ENCODE assay signal across 17 cellular contexts in genomic region chr7:91039033-91039432, GRCh38.
DNase-seq lines count a peak whose midpoint lies in the region; ATAC-seq, FAIRE-seq and TF ChIP-seq lines count a peak whose summit lies in the region.
"Had no signal": no experiment of that assay in that cellular context is flagged by ENCODE, and none has a peak within 500 bp of the region (broad histone marks: within the 10 kb centered on the region; RNA-seq: fewer than 3 reads in every experiment).

No MANE protein-coding gene starts in this region.

- no peak for TF ChIP-seq CTCF in kidney (IDR thresholded peaks at IDR 0.05; ENCODE audit: borderline replicate concordance, extremely low read depth, insufficient read depth)

- no peak overlapping the region for H3K4me3 ChIP-seq in kidney (ENCODE audit: low read length in 2 of 2)
- H3K4me3 ChIP-seq: adrenal gland, skin epidermis, vagina had no signal

- no peak for FAIRE-seq in kidney (lab: Jason Lieb, UNC)
- FAIRE-seq: GM12892, islet of Langerhans had no signal

- peaks cover 0 to 3% of the 10 kb centered on the region in 2 donors for H3K4me1 ChIP-seq in kidney (ENCODE audit: control insufficient read depth in 1 of 2, insufficient read depth in 1 of 2, low read depth in 1 of 2, low read length in 2 of 2)
- H3K4me1 ChIP-seq: adrenal gland, vagina had no signal

- H3K9ac ChIP-seq in kidney (ENCODE audit: low read length in 2 of 2): no peak overlapping the region

- H3K27ac ChIP-seq in kidney (ENCODE audit: low read depth in 2 of 2, low read length in 2 of 2): no peak overlapping the region
- H3K27ac ChIP-seq: adrenal gland, skin epidermis, vagina had no signal

- intact Hi-C loops in kidney (cut with DNase I): no loop called here

- DNase-seq in GM19238 (ENCODE audit: insufficient read length, low spot score) (peak; percentile 10), AG20443 (ENCODE audit: low spot score) (no peak), kidney (no peak)
- no peak for DNase-seq in activated CD4-positive, alpha-beta T cell treated with anti-CD3 and anti-CD28 coated beads, Interleukin-2, amount 50 U/mL, for 48 hours
- DNase-seq: activated CD4-positive, alpha-beta T cell treated with anti-CD3 and anti-CD28 coated beads for 4 hours; adrenal gland; midbrain; NCI-H2107; occipital lobe; stimulated activated naive CD8-positive, alpha-beta T cell treated with anti-CD3 and anti-CD28 coated beads, Interleukin-15, amount 100 ng/mL, for 72 hours had no signal

- H3K9me3 ChIP-seq in kidney (ENCODE audit: control insufficient read depth in 1 of 2, low read length in 2 of 2): no peaks in the 10 kb centered on the region
- H3K9me3 ChIP-seq: adrenal gland, vagina had no signal

- peak; percentile 80 for ATAC-seq in GM21619 (IDR thresholded peaks at IDR 0.05; ENCODE audit: unreplicated experiment)
- ATAC-seq in HG03139 (IDR thresholded peaks at IDR 0.05; ENCODE audit: unreplicated experiment): peak; percentile 56
- ATAC-seq in HG03439 (IDR thresholded peaks at IDR 0.05; ENCODE audit: unreplicated experiment): no peak
- ATAC-seq: stimulated activated naive CD8-positive, alpha-beta T cell treated with anti-CD3 and anti-CD28 coated beads, Interleukin-15, amount 100 ng/mL, for 72 hours had no signal

- no peaks in the 10 kb centered on the region for H3K36me3 ChIP-seq in kidney (ENCODE audit: control insufficient read depth in 1 of 2, insufficient read depth in 2 of 2, low read length in 2 of 2)
- H3K36me3 ChIP-seq: adrenal gland, vagina had no signal
